In genomic region chr4:186948361-186949291, GRCh38 we compare ENCODE assay signal across 1 cellular context.
TF ChIP-seq lines count a peak whose summit lies in the region.

No MANE protein-coding gene starts in this region.

TF ChIP-seq in K562, 482 proteins besides CTCF, POLR2A, EP300 and RAD21 (continued from another document):
- TF ChIP-seq, protein P1, sequence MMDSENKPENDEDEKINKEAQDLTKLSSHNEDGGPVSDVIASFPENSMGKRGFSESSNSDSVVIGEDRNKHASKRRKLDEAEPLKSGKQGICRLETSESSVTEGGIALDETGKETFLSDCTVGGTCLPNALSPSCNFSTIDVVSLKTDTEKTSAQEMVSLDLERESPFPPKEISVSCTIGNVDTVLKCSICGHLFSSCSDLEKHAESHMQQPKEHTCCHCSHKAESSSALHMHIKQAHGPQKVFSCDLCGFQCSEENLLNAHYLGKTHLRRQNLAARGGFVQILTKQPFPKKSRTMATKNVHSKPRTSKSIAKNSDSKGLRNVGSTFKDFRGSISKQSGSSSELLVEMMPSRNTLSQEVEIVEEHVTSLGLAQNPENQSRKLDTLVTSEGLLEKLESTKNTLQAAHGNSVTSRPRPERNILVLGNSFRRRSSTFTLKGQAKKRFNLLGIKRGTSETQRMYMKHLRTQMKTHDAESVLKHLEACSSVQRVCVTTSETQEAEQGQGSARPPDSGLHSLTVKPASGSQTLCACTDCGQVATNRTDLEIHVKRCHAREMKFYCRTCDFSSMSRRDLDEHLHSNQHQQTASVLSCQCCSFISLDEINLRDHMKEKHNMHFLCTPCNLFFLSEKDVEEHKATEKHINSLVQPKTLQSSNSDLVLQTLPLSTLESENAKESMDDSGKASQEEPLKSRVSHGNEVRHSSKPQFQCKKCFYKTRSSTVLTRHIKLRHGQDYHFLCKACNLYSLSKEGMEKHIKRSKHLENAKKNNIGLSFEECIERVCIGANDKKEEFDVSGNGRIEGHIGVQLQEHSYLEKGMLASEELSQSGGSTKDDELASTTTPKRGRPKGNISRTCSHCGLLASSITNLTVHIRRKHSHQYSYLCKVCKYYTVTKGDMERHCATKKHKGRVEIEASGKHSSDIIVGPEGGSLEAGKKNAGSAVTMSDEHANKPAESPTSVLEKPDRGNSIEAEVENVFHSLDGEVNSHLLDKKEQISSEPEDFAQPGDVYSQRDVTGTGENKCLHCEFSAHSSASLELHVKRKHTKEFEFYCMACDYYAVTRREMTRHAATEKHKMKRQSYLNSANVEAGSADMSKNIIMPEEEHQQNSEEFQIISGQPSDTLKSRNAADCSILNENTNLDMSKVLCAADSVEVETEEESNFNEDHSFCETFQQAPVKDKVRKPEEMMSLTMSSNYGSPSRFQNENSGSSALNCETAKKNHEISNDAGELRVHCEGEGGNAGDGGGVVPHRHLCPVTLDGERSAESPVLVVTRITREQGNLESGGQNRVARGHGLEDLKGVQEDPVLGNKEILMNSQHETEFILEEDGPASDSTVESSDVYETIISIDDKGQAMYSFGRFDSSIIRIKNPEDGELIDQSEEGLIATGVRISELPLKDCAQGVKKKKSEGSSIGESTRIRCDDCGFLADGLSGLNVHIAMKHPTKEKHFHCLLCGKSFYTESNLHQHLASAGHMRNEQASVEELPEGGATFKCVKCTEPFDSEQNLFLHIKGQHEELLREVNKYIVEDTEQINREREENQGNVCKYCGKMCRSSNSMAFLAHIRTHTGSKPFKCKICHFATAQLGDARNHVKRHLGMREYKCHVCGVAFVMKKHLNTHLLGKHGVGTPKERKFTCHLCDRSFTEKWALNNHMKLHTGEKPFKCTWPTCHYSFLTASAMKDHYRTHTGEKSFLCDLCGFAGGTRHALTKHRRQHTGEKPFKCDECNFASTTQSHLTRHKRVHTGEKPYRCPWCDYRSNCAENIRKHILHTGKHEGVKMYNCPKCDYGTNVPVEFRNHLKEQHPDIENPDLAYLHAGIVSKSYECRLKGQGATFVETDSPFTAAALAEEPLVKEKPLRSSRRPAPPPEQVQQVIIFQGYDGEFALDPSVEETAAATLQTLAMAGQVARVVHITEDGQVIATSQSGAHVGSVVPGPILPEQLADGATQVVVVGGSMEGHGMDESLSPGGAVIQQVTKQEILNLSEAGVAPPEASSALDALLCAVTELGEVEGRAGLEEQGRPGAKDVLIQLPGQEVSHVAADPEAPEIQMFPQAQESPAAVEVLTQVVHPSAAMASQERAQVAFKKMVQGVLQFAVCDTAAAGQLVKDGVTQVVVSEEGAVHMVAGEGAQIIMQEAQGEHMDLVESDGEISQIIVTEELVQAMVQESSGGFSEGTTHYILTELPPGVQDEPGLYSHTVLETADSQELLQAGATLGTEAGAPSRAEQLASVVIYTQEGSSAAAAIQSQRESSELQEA (IDR thresholded peaks at IDR 0.05; ENCODE audit: low read depth): no peak
- no peak for TF ChIP-seq NR0B1 (IDR thresholded peaks at IDR 0.05; ENCODE audit: partially characterized antibody)
- no peak for TF ChIP-seq HDAC1 (IDR thresholded peaks at IDR 0.05)
- TF ChIP-seq ARID3A (IDR thresholded peaks at IDR 0.05; ENCODE audit: borderline replicate concordance, low read depth, low read length): no peak
- no peak for TF ChIP-seq HINFP (tag; conservative IDR thresholded peaks at IDR 0.05; ENCODE audit: low read depth)
- no peak for TF ChIP-seq ZNF398 (CRISPR knock-in tag; IDR thresholded peaks at IDR 0.05)
- TF ChIP-seq KAT2B (IDR thresholded peaks at IDR 0.05; ENCODE audit: low read depth, low read length): no peak
- TF ChIP-seq POLR2G (IDR thresholded peaks at IDR 0.05; ENCODE audit: low read depth, low read length): no peak
- TF ChIP-seq ZFX (CRISPR knock-in tag; IDR thresholded peaks at IDR 0.05): no peak
- no peak for TF ChIP-seq MCM2 (IDR thresholded peaks at IDR 0.05; ENCODE audit: low read depth)
